Comparison of ENCODE assay signal across 1 cellular context in the genomic region with DNA sequence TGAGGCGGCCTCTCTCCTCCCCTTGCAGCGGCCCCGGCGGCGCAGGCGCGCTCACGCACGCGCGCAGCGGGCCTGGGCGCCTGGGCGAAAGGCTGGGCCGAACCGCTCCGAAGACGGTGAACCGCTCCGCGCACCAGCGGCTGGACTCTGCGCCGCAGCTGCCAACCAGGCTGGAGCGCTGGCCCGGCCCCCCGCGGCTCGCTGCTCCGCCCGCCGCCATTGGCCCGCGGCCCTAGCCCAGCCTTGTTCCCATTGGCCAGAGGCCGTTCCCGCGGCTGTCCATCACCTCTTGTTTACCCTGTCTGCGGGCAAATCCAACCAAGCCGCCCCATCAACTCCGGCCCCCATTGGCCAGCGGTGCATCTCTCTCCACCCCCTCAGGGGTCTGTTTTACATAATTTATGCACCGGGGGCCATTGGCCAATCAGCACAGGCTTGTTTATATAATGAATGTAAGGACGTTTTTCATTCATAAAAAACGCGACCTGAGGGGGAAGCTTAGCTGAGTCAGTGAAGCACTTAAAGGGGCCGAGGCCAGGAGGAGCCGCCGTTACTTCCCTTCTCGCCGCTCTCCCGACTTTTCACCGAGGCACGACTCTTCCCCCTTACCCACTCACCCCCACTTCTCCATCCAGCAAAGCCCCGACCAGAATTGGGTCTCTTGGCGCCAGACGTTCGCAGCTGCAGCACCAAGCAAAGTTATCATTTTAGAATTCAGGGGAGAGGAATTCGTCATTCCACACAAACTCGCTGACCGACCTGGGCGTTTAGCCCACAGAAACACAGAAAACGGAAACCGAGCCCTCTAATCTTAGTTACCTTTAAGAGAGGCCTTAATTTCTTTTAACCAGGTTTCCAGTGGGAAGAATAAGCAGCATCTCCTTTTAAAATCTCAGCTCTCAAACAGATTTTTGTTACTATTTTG.
TF ChIP-seq lines count a peak whose summit lies in the region.

A gene (minus strand): TSS at position 149 of the 925 bp plus-strand sequence. CDS start 3,221 bp downstream, outside the sequence.

TF ChIP-seq in GM23338, 12 proteins besides CTCF, POLR2A, EP300 and RAD21 (continued from another document):
- TF ChIP-seq, protein P1, sequence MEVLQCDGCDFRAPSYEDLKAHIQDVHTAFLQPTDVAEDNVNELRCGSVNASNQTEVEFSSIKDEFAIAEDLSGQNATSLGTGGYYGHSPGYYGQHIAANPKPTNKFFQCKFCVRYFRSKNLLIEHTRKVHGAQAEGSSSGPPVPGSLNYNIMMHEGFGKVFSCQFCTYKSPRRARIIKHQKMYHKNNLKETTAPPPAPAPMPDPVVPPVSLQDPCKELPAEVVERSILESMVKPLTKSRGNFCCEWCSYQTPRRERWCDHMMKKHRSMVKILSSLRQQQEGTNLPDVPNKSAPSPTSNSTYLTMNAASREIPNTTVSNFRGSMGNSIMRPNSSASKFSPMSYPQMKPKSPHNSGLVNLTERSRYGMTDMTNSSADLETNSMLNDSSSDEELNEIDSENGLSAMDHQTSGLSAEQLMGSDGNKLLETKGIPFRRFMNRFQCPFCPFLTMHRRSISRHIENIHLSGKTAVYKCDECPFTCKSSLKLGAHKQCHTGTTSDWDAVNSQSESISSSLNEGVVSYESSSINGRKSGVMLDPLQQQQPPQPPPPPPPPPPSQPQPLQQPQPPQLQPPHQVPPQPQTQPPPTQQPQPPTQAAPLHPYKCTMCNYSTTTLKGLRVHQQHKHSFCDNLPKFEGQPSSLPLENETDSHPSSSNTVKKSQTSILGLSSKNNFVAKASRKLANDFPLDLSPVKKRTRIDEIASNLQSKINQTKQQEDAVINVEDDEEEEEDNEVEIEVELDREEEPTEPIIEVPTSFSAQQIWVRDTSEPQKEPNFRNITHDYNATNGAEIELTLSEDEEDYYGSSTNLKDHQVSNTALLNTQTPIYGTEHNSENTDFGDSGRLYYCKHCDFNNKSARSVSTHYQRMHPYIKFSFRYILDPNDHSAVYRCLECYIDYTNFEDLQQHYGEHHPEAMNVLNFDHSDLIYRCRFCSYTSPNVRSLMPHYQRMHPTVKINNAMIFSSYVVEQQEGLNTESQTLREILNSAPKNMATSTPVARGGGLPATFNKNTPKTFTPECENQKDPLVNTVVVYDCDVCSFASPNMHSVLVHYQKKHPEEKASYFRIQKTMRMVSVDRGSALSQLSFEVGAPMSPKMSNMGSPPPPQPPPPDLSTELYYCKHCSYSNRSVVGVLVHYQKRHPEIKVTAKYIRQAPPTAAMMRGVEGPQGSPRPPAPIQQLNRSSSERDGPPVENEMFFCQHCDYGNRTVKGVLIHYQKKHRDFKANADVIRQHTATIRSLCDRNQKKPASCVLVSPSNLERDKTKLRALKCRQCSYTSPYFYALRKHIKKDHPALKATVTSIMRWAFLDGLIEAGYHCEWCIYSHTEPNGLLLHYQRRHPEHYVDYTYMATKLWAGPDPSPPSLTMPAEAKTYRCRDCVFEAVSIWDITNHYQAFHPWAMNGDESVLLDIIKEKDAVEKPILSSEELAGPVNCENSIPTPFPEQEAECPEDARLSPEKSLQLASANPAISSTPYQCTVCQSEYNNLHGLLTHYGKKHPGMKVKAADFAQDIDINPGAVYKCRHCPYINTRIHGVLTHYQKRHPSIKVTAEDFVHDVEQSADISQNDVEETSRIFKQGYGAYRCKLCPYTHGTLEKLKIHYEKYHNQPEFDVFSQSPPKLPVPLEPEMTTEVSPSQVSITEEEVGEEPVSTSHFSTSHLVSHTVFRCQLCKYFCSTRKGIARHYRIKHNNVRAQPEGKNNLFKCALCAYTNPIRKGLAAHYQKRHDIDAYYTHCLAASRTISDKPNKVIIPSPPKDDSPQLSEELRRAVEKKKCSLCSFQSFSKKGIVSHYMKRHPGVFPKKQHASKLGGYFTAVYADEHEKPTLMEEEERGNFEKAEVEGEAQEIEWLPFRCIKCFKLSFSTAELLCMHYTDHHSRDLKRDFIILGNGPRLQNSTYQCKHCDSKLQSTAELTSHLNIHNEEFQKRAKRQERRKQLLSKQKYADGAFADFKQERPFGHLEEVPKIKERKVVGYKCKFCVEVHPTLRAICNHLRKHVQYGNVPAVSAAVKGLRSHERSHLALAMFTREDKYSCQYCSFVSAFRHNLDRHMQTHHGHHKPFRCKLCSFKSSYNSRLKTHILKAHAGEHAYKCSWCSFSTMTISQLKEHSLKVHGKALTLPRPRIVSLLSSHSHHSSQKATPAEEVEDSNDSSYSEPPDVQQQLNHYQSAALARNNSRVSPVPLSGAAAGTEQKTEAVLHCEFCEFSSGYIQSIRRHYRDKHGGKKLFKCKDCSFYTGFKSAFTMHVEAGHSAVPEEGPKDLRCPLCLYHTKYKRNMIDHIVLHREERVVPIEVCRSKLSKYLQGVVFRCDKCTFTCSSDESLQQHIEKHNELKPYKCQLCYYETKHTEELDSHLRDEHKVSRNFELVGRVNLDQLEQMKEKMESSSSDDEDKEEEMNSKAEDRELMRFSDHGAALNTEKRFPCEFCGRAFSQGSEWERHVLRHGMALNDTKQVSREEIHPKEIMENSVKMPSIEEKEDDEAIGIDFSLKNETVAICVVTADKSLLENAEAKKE (CRISPR knock-in tag; IDR thresholded peaks at IDR 0.05): no peak
- peak; percentile 26 for TF ChIP-seq EZH2 (IDR thresholded peaks at IDR 0.05; ENCODE audit: low read depth, unreplicated experiment)
- TF ChIP-seq, protein P2, sequence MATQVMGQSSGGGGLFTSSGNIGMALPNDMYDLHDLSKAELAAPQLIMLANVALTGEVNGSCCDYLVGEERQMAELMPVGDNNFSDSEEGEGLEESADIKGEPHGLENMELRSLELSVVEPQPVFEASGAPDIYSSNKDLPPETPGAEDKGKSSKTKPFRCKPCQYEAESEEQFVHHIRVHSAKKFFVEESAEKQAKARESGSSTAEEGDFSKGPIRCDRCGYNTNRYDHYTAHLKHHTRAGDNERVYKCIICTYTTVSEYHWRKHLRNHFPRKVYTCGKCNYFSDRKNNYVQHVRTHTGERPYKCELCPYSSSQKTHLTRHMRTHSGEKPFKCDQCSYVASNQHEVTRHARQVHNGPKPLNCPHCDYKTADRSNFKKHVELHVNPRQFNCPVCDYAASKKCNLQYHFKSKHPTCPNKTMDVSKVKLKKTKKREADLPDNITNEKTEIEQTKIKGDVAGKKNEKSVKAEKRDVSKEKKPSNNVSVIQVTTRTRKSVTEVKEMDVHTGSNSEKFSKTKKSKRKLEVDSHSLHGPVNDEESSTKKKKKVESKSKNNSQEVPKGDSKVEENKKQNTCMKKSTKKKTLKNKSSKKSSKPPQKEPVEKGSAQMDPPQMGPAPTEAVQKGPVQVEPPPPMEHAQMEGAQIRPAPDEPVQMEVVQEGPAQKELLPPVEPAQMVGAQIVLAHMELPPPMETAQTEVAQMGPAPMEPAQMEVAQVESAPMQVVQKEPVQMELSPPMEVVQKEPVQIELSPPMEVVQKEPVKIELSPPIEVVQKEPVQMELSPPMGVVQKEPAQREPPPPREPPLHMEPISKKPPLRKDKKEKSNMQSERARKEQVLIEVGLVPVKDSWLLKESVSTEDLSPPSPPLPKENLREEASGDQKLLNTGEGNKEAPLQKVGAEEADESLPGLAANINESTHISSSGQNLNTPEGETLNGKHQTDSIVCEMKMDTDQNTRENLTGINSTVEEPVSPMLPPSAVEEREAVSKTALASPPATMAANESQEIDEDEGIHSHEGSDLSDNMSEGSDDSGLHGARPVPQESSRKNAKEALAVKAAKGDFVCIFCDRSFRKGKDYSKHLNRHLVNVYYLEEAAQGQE (IDR thresholded peaks at IDR 0.05; ENCODE audit: unreplicated experiment): no peak
